22 cellular contexts compared by ENCODE assay signal in the genomic region with DNA sequence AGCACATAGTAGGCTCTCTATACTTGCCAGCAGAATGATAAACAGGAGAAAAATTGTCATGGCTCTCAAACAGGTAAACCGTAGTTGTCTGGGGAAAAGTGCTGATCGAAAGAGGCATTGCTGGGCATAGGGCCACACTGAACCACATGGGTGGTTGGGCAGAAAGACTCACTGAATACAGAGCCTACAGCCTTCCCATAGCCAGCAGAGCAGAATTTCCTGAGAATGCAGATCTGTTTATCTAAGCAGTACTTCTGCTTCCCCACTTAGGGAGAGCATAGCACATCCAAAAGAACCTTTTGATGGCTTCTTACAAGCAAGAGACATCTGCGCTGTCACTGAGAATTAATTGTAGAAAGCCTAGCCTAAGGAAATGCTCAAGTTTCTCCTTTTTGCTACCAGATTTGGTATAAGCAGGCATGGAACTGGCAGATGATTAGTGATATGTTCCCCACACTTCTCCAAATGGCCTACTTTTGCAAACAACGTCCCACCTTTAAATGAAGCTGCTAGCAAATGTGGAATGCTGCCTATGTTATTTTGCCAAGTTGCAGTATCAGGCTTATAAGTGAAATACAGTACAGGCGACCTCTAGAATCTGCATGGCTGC. TPM values are rescaled to one million over a fixed set of nuclear protein-coding genes. Genes with fewer than 3 reads are reported as not detected.
DNase-seq lines count a peak whose midpoint lies in the region; ATAC-seq and TF ChIP-seq lines count a peak whose summit lies in the region.
"Had no signal": no experiment of that assay in that cellular context is flagged by ENCODE, and none has a peak within 500 bp of the region (broad histone marks: within the 10 kb centered on the region; RNA-seq: fewer than 3 reads in every experiment).

No MANE protein-coding gene starts in this region.

- no peak for TF ChIP-seq CTCF in VCaP (conservative IDR thresholded peaks at IDR 0.05)
- TF ChIP-seq CTCF in dorsolateral prefrontal cortex (IDR thresholded peaks at IDR 0.05 in 54 of 56, conservative IDR thresholded peaks at IDR 0.05 in 2 of 56; ENCODE audit: low read depth in 1 of 56, partially characterized antibody in 56 of 56), result no peak
- TF ChIP-seq CTCF in parathyroid adenoma (IDR thresholded peaks at IDR 0.05), result no peak
- no peak for TF ChIP-seq CTCF in gastrocnemius medialis (IDR thresholded peaks at IDR 0.05 in 4 of 5, conservative IDR thresholded peaks at IDR 0.05 in 1 of 5)

- TF ChIP-seq POLR2A in gastrocnemius medialis (IDR thresholded peaks at IDR 0.05), result no peak

- no peaks in the 10 kb centered on the region for H3K9me3 Mint-ChIP-seq in activated T-helper 17 cell treated with anti-CD3 and anti-CD28 coated beads, Interleukin-2, amount 50 U/mL, for 72 hours
- H3K9me3 Mint-ChIP-seq: activated naive CD4-positive, alpha-beta T cell treated with anti-CD3 and anti-CD28 coated beads, Interleukin-2, amount 10 ng/mL, durations not matched to agents 7 days and 5 days; activated T-cell treated with anti-CD3 and anti-CD28 coated beads, Interleukin-2, amount 50 U/mL, for 4 hours; CD8-positive, alpha-beta T cell had no signal

- H3K36me3 Mint-ChIP-seq in activated T-helper 17 cell treated with anti-CD3 and anti-CD28 coated beads, Interleukin-2, amount 50 U/mL, for 72 hours (ENCODE audit: low read depth), result no peaks in the 10 kb centered on the region
- H3K36me3 Mint-ChIP-seq: activated naive CD4-positive, alpha-beta T cell treated with anti-CD3 and anti-CD28 coated beads, Interleukin-2, amount 10 ng/mL, durations not matched to agents 7 days and 5 days; CD8-positive, alpha-beta T cell had no signal

- no peak overlapping the region for H3K4me3 Mint-ChIP-seq in activated T-helper 17 cell treated with anti-CD3 and anti-CD28 coated beads, Interleukin-2, amount 50 U/mL, for 72 hours
- H3K4me3 Mint-ChIP-seq: activated CD8-positive, alpha-beta T cell treated with anti-CD3 and anti-CD28 coated beads, Interleukin-2, amount 10 ng/mL, durations not matched to agents 7 days and 5 days; activated naive CD4-positive, alpha-beta T cell treated with anti-CD3 and anti-CD28 coated beads, Interleukin-2, amount 10 ng/mL, durations not matched to agents 7 days and 5 days; activated T-cell treated with anti-CD3 and anti-CD28 coated beads, Interleukin-2, amount 50 U/mL, for 4 hours; CD8-positive, alpha-beta T cell had no signal

- H3K9ac ChIP-seq in parathyroid adenoma, result no peak overlapping the region

- no peaks in the 10 kb centered on the region for H3K79me2 ChIP-seq in parathyroid adenoma
- H3K79me2 ChIP-seq: hepatocyte had no signal

- H3K4me1 Mint-ChIP-seq in activated T-helper 17 cell treated with anti-CD3 and anti-CD28 coated beads, Interleukin-2, amount 50 U/mL, for 72 hours, result peaks cover 10% of the 10 kb centered on the region

- in situ Hi-C loops in G401 (cut with HindIII; ENCODE audit: low sequenced_read_pairs), result no loop called here
- in situ Hi-C loops in gastrocnemius medialis (cut with MboI; ENCODE audit: low sequenced_read_pairs in 4 of 4), result no loop called here

- H2AFZ ChIP-seq in parathyroid adenoma, result peak overlapping the region; percentile 25
- H2AFZ ChIP-seq: hepatocyte had no signal

- H3K9me3 ChIP-seq in parathyroid adenoma (ENCODE audit: control insufficient read depth, low read length), result no peaks in the 10 kb centered on the region
- H3K9me3 ChIP-seq in gastrocnemius medialis, result no peaks in the 10 kb centered on the region
- H3K9me3 ChIP-seq: Peyer's patch had no signal

- no peak overlapping the region for H3K4me2 ChIP-seq in parathyroid adenoma (ENCODE audit: low read length)
- H3K4me2 ChIP-seq: hepatocyte had no signal

- no peaks in the 10 kb centered on the region for H3K36me3 ChIP-seq in parathyroid adenoma (ENCODE audit: control insufficient read depth, insufficient read depth, low read length)
- no peaks in the 10 kb centered on the region for H3K36me3 ChIP-seq in gastrocnemius medialis
- H3K36me3 ChIP-seq: Peyer's patch had no signal

- no peak for ATAC-seq in activated T-helper 17 cell treated with anti-CD3 and anti-CD28 coated beads, Interleukin-2, amount 50 U/mL, for 72 hours (replicated peaks)
- ATAC-seq in gastrocnemius medialis, result no peak
- ATAC-seq: activated CD8-positive, alpha-beta T cell treated with anti-CD3 and anti-CD28 coated beads, Interleukin-2, amount 10 ng/mL, durations not matched to agents 7 days and 5 days; activated T-cell treated with anti-CD3 and anti-CD28 coated beads, Interleukin-2, amount 50 U/mL, for 4 hours; CD8-positive, alpha-beta T cell; right cardiac atrium had no signal

- H3K4me1 ChIP-seq in parathyroid adenoma (peaks cover 28% of the 10 kb centered on the region), gastrocnemius medialis (no peaks in the 10 kb centered on the region)

- intact Hi-C loops in dorsolateral prefrontal cortex (cut with DNase I) (no loop called here), gastrocnemius medialis (cut with DNase I; ENCODE audit: low total_unique reads) (no loop called here)

- H3K4me3 ChIP-seq in dorsolateral prefrontal cortex, result no peak overlapping the region
- no peak overlapping the region for H3K4me3 ChIP-seq in parathyroid adenoma (ENCODE audit: low read depth, low read length)
- no peak overlapping the region for H3K4me3 ChIP-seq in gastrocnemius medialis
- H3K4me3 ChIP-seq: hepatocyte, Peyer's patch, SK-N-MC had no signal

- H3K27me3 ChIP-seq in dorsolateral prefrontal cortex (no peaks in the 10 kb centered on the region), parathyroid adenoma (ENCODE audit: control insufficient read depth, insufficient read depth, low read length) (no peaks in the 10 kb centered on the region), gastrocnemius medialis (peaks cover 0 to 4% (median 0%) of the 10 kb centered on the region in 3 donors)
- H3K27me3 ChIP-seq: hepatocyte, Peyer's patch had no signal

- no peak overlapping the region for H3K27ac Mint-ChIP-seq in activated T-helper 17 cell treated with anti-CD3 and anti-CD28 coated beads, Interleukin-2, amount 50 U/mL, for 72 hours
- H3K27ac Mint-ChIP-seq: activated CD8-positive, alpha-beta T cell treated with anti-CD3 and anti-CD28 coated beads, Interleukin-2, amount 10 ng/mL, durations not matched to agents 7 days and 5 days; activated naive CD4-positive, alpha-beta T cell treated with anti-CD3 and anti-CD28 coated beads, Interleukin-2, amount 10 ng/mL, durations not matched to agents 7 days and 5 days; CD8-positive, alpha-beta T cell had no signal

- peak overlapping the region; percentile 54 for H3K27ac ChIP-seq in VCaP
- peak overlapping the region in 50 of 59 donors; percentile 3 to 85 (median 66) for H3K27ac ChIP-seq in dorsolateral prefrontal cortex
- peak overlapping the region; percentile 72 for H3K27ac ChIP-seq in parathyroid adenoma
- no peak overlapping the region for H3K27ac ChIP-seq in gastrocnemius medialis
- H3K27ac ChIP-seq: hepatocyte, Peyer's patch, SK-N-MC had no signal

- peak; percentile 73 for DNase-seq in G401 (ENCODE audit: low spot score)
- DNase-seq in dorsolateral prefrontal cortex, result peak in 2 of 10 donors; percentile 35 to 48
- DNase-seq in gastrocnemius medialis, result no peak
- no peak for DNase-seq in NCI-H2227 (lab: John Stamatoyannopoulos, UW; ENCODE audit: unreplicated experiment)
- no peak for DNase-seq in LoVo (ENCODE audit: low spot score)
- DNase-seq: activated CD8-positive, alpha-beta T cell treated with anti-CD3 and anti-CD28 coated beads, Interleukin-2, amount 10 ng/mL, durations not matched to agents 7 days and 5 days; activated naive CD4-positive, alpha-beta T cell treated with anti-CD3 and anti-CD28 coated beads, Interleukin-2, amount 10 ng/mL, durations not matched to agents 7 days and 5 days; activated T-cell treated with anti-CD3 and anti-CD28 coated beads, Interleukin-2, amount 50 U/mL, for 4 hours; aorta; CD8-positive, alpha-beta T cell; dermis blood vessel endothelial cell; NCI-H1694; right cardiac atrium had no signal

- no peaks in the 10 kb centered on the region for H3K27me3 Mint-ChIP-seq in activated T-helper 17 cell treated with anti-CD3 and anti-CD28 coated beads, Interleukin-2, amount 50 U/mL, for 72 hours

RNA-seq across cellular contexts. Expression of a gene that starts 13.0 kb away (rescaled TPM):
- total RNA-seq in G401 (2014; rRNA removed; shearing (Covaris generic)), result 1.3 and 2.8 TPM in 2 replicates
- 10 to 100 TPM in 40 of 120 experiments, 1 to 10 TPM in 80; 3.8 to 21.1 (median 8.4) TPM for total RNA-seq in dorsolateral prefrontal cortex
- total RNA-seq in activated T-helper 17 cell treated with anti-CD3 and anti-CD28 coated beads, Interleukin-2, amount 50 U/mL, for 72 hours, result not detected
- not detected for total RNA-seq in gastrocnemius medialis
- total RNA-seq: activated CD8-positive, alpha-beta T cell treated with anti-CD3 and anti-CD28 coated beads, Interleukin-2, amount 10 ng/mL, durations not matched to agents 7 days and 5 days; CD8-positive, alpha-beta T cell; dermis blood vessel endothelial cell; fibroblast of villous mesenchyme; MCF 10A; Peyer's patch had no signal

RNA-seq across cellular contexts. Expression of a gene that starts 48.2 kb away (rescaled TPM):
- 6.3 and 8.3 TPM in 2 replicates for total RNA-seq in G401 (2014; rRNA removed; shearing (Covaris generic))
- total RNA-seq in dorsolateral prefrontal cortex (1 to 10 TPM in 102 of 120 experiments, under 1 TPM in 18; 0.55 to 5.2 (median 1.7) TPM), gastrocnemius medialis (1 to 10 TPM in 1 of 4 donors, under 1 TPM in 3; 0.42 to 1.9 (median 0.58) TPM)
- total RNA-seq in activated T-helper 17 cell treated with anti-CD3 and anti-CD28 coated beads, Interleukin-2, amount 50 U/mL, for 72 hours, result 1 to 10 TPM; 1.2 to 2.9 TPM

RNA-seq across cellular contexts. Expression of a gene that starts 52.1 kb away (rescaled TPM):
- 13.2 and 15.0 TPM in 2 replicates for total RNA-seq in G401 (2014; rRNA removed; shearing (Covaris generic))
- 1 to 10 TPM in 94 of 120 experiments, under 1 TPM in 5, not detected in 21; 0.71 to 6.6 (median 2.0) TPM for total RNA-seq in dorsolateral prefrontal cortex
- 1 to 10 TPM in 1 of 2 donors, under 1 TPM in 1; 0.61 to 1.1 TPM for total RNA-seq in activated T-helper 17 cell treated with anti-CD3 and anti-CD28 coated beads, Interleukin-2, amount 50 U/mL, for 72 hours
- total RNA-seq in gastrocnemius medialis, result not detected
- total RNA-seq: aorta; CD8-positive, alpha-beta T cell; dermis blood vessel endothelial cell; fibroblast of villous mesenchyme; lower leg skin; right cardiac atrium had no signal

Comparison
In these comparisons a context has a peak if more than half of its experiments do, and no peak if none do; other contexts are left out.
1. H3K27ac ChIP-seq: peak in VCaP (single experiment), dorsolateral prefrontal cortex (50 of 59) and parathyroid adenoma (single experiment); none in gastrocnemius medialis (0 of 4).